ENCODE assay signal across 24 cellular contexts in genomic region chr1:240193699-240194098, GRCh38.
DNase-seq lines count a peak whose midpoint lies in the region; ATAC-seq and TF ChIP-seq lines count a peak whose summit lies in the region.
"Had no signal": no experiment of that assay in that cellular context is flagged by ENCODE, and none has a peak within 500 bp of the region (broad histone marks: within the 10 kb centered on the region; RNA-seq: fewer than 3 reads in every experiment).

No MANE protein-coding gene starts in this region.

- H3K36me3 Mint-ChIP-seq in stimulated activated effector memory CD8-positive, alpha-beta T cell treated with anti-CD3 and anti-CD28 coated beads, Interleukin-12 subunit alpha, Interleukin-12 subunit beta, amount 100 ng/mL, for 72 hours, result no peaks in the 10 kb centered on the region
- H3K36me3 Mint-ChIP-seq: type B pancreatic cell had no signal

- H3K4me3 ChIP-seq in fibroblast of mammary gland (ENCODE audit: control insufficient read depth, low read depth, low read length), result no peak overlapping the region
- H3K4me3 ChIP-seq: esophagus squamous epithelium, PC-9 had no signal

- DNase-seq in NCI-H82 (lab: John Stamatoyannopoulos, UW), result peak; percentile 51
- no peak for DNase-seq in NCI-H82 treated with DMSO at 0.1 percent for 48 hours (lab: John Stamatoyannopoulos, UW; ENCODE audit: unreplicated experiment)
- peak; percentile 39 for DNase-seq in NCI-H226
- DNase-seq in fibroblast of mammary gland (ENCODE audit: low read depth), result peak; percentile 25
- DNase-seq in stimulated activated effector memory CD8-positive, alpha-beta T cell treated with anti-CD3 and anti-CD28 coated beads, Interleukin-12 subunit alpha, Interleukin-12 subunit beta, amount 100 ng/mL, for 72 hours (ENCODE audit: low spot score in 2 of 2), result no peak
- DNase-seq in DMS153 (lab: John Stamatoyannopoulos, UW), result no peak
- no peak for DNase-seq in middle frontal gyrus (ENCODE audit: extremely low spot score, low spot score)
- DNase-seq in iPS-NIHi11 (ENCODE audit: low spot score), result no peak
- DNase-seq: activated CD4-positive, alpha-beta T cell treated with anti-CD3 and anti-CD28 coated beads, Interleukin-2, amount 10 ng/mL, durations not matched to agents 7 days and 5 days; DMS79 treated with DMSO at 0.1 percent for 48 hours; effector memory CD8-positive, alpha-beta T cell; esophagus squamous epithelium; NCI-H1694 treated with DMSO at 0.1 percent for 48 hours; NCI-H774; PC-9; SHP77 treated with DMSO at 0.1 percent for 48 hours; stimulated activated naive CD4-positive, alpha-beta T cell had no signal

- peak; percentile 79 for ATAC-seq in stimulated activated effector memory CD8-positive, alpha-beta T cell treated with anti-CD3 and anti-CD28 coated beads, Interleukin-12 subunit alpha, Interleukin-12 subunit beta, amount 100 ng/mL, for 72 hours
- ATAC-seq: effector memory CD8-positive, alpha-beta T cell; HCT116; left colon; sciatic nerve had no signal

- H3K4me1 Mint-ChIP-seq in stimulated activated effector memory CD8-positive, alpha-beta T cell treated with anti-CD3 and anti-CD28 coated beads, Interleukin-12 subunit alpha, Interleukin-12 subunit beta, amount 100 ng/mL, for 72 hours, result peaks cover 6% of the 10 kb centered on the region
- H3K4me1 Mint-ChIP-seq: activated CD4-positive, alpha-beta T cell treated with anti-CD3 and anti-CD28 coated beads, Interleukin-2, amount 10 ng/mL, durations not matched to agents 7 days and 5 days; B cell had no signal

- H3K27ac Mint-ChIP-seq in stimulated activated effector memory CD8-positive, alpha-beta T cell treated with anti-CD3 and anti-CD28 coated beads, Interleukin-12 subunit alpha, Interleukin-12 subunit beta, amount 100 ng/mL, for 72 hours, result no peak overlapping the region
- H3K27ac Mint-ChIP-seq: activated CD4-positive, alpha-beta T cell treated with anti-CD3 and anti-CD28 coated beads, Interleukin-2, amount 10 ng/mL, durations not matched to agents 7 days and 5 days; B cell; effector memory CD8-positive, alpha-beta T cell; T-helper 1 cell treated with Interleukin-12 subunit alpha and Interleukin-12 subunit beta and Interleukin-4 antibody, amounts not matched to agents 30 μg/mL and 1 μg/mL, for 36 hours; type B pancreatic cell had no signal

- no peaks in the 10 kb centered on the region for H3K9me3 Mint-ChIP-seq in stimulated activated effector memory CD8-positive, alpha-beta T cell treated with anti-CD3 and anti-CD28 coated beads, Interleukin-12 subunit alpha, Interleukin-12 subunit beta, amount 100 ng/mL, for 72 hours
- H3K9me3 Mint-ChIP-seq: activated CD4-positive, alpha-beta T cell treated with anti-CD3 and anti-CD28 coated beads, Interleukin-2, amount 10 ng/mL, durations not matched to agents 7 days and 5 days; nephron; T-helper 1 cell treated with Interleukin-12 subunit alpha and Interleukin-12 subunit beta and Interleukin-4 antibody, amounts not matched to agents 30 μg/mL and 1 μg/mL, for 36 hours; type B pancreatic cell had no signal

- no peak overlapping the region for H3K4me3 Mint-ChIP-seq in stimulated activated effector memory CD8-positive, alpha-beta T cell treated with anti-CD3 and anti-CD28 coated beads, Interleukin-12 subunit alpha, Interleukin-12 subunit beta, amount 100 ng/mL, for 72 hours
- H3K4me3 Mint-ChIP-seq: activated CD4-positive, alpha-beta T cell treated with anti-CD3 and anti-CD28 coated beads, Interleukin-2, amount 10 ng/mL, durations not matched to agents 7 days and 5 days; B cell; effector memory CD8-positive, alpha-beta T cell; nephron; T-helper 1 cell treated with Interleukin-12 subunit alpha and Interleukin-12 subunit beta and Interleukin-4 antibody, amounts not matched to agents 30 μg/mL and 1 μg/mL, for 36 hours; type B pancreatic cell had no signal

- no peak for TF ChIP-seq CTCF in fibroblast of mammary gland (conservative IDR thresholded peaks at IDR 0.05; ENCODE audit: control insufficient read depth, insufficient read depth, low read depth, low read length)

Comparison
In these comparisons a context has a peak if more than half of its experiments do, and no peak if none do; other contexts are left out.
1. DNase-seq: peak in NCI-H82 (single experiment), NCI-H226 (single experiment) and fibroblast of mammary gland (single experiment); none in NCI-H82 treated with DMSO at 0.1 percent for 48 hours (single experiment), stimulated activated effector memory CD8-positive, alpha-beta T cell treated with anti-CD3 and anti-CD28 coated beads, Interleukin-12 subunit alpha, Interleukin-12 subunit beta, amount 100 ng/mL, for 72 hours (0 of 2), DMS153 (single experiment), middle frontal gyrus (single experiment) and iPS-NIHi11 (single experiment).